13 cellular contexts compared by ENCODE assay signal in genomic region chr9:83976372-83976771, GRCh38. TPM values are rescaled to one million over a fixed set of nuclear protein-coding genes. Genes with fewer than 3 reads are reported as not detected.
DNase-seq lines count a peak whose midpoint lies in the region; ATAC-seq and TF ChIP-seq lines count a peak whose summit lies in the region.
"Had no signal": no experiment of that assay in that cellular context is flagged by ENCODE, and none has a peak within 500 bp of the region (broad histone marks: within the 10 kb centered on the region; RNA-seq: fewer than 3 reads in every experiment).

No MANE protein-coding gene starts in this region.

- ATAC-seq in activated CD8-positive, alpha-beta memory T cell treated with anti-CD3 and anti-CD28 coated beads, Interleukin-2, amount 10 ng/mL, durations not matched to agents 7 days and 5 days, result no peak
- ATAC-seq in central memory CD8-positive, alpha-beta T cell (replicated peaks; ENCODE audit: extremely low read depth, poor library complexity, severe bottlenecking), result no peak
- no peak for ATAC-seq in HG03354 (IDR thresholded peaks at IDR 0.05; ENCODE audit: poor library complexity, severe bottlenecking, unreplicated experiment)
- ATAC-seq: stimulated activated memory B cell treated with anti-CD40 and anti-IgM and Interleukin-4, amounts not matched to agents 10 μg/mL and 1 μg/mL and 100 μg/mL, for 72 hours had no signal

- H3K9me3 Mint-ChIP-seq in activated CD8-positive, alpha-beta memory T cell treated with anti-CD3 and anti-CD28 coated beads, Interleukin-2, amount 10 ng/mL, durations not matched to agents 7 days and 5 days (ENCODE audit: low read depth), result no peaks in the 10 kb centered on the region
- H3K9me3 Mint-ChIP-seq in central memory CD8-positive, alpha-beta T cell, result no peaks in the 10 kb centered on the region
- H3K9me3 Mint-ChIP-seq: stimulated activated memory B cell treated with anti-CD40 and anti-IgM and Interleukin-4, amounts not matched to agents 10 μg/mL and 1 μg/mL and 100 μg/mL, for 72 hours had no signal

- CTCF ChIA-PET in activated CD8-positive, alpha-beta memory T cell treated with anti-CD3 and anti-CD28 coated beads, Interleukin-2, amount 10 ng/mL, durations not matched to agents 7 days and 5 days (lab: Charles Lee), result interaction anchor here (0.6 kb wide), 1 partner anchor 44 kb away, joined by 3 read pairs; no protein-coding TSS in a partner anchor

- H3K4me3 Mint-ChIP-seq in activated CD8-positive, alpha-beta memory T cell treated with anti-CD3 and anti-CD28 coated beads, Interleukin-2, amount 10 ng/mL, durations not matched to agents 7 days and 5 days, result no peak overlapping the region
- peak overlapping the region; percentile 55 for H3K4me3 Mint-ChIP-seq in central memory CD8-positive, alpha-beta T cell
- H3K4me3 Mint-ChIP-seq: stimulated activated memory B cell treated with anti-CD40 and anti-IgM and Interleukin-4, amounts not matched to agents 10 μg/mL and 1 μg/mL and 100 μg/mL, for 72 hours had no signal

- peaks cover 74% of the 10 kb centered on the region for H3K36me3 Mint-ChIP-seq in activated CD8-positive, alpha-beta memory T cell treated with anti-CD3 and anti-CD28 coated beads, Interleukin-2, amount 10 ng/mL, durations not matched to agents 7 days and 5 days
- H3K36me3 Mint-ChIP-seq in central memory CD8-positive, alpha-beta T cell (ENCODE audit: insufficient read depth), result peaks cover 95% of the 10 kb centered on the region

- no peak for DNase-seq in activated CD8-positive, alpha-beta memory T cell treated with anti-CD3 and anti-CD28 coated beads, Interleukin-2, amount 10 ng/mL, durations not matched to agents 7 days and 5 days
- no peak for DNase-seq in activated CD8-positive, alpha-beta memory T cell treated with anti-CD3 and anti-CD28 coated beads, Interleukin-2, amount 50 U/mL, for 48 hours
- DNase-seq in central memory CD8-positive, alpha-beta T cell (ENCODE audit: low spot score in 2 of 2), result no peak
- DNase-seq in HK-2 (ENCODE audit: unreplicated experiment), result no peak
- no peak for DNase-seq in AG20443 (ENCODE audit: low spot score)
- DNase-seq: HCEC 1CT, NCI-H1092 treated with DMSO at 0.1 percent for 48 hours, NCI-H446 treated with DMSO at 0.1 percent for 48 hours had no signal

- H3K4me3 ChIP-seq in HUES64 (ENCODE audit: low read length), result peak overlapping the region; percentile 97; the same call in 1 of the 2 replicates
- no peak overlapping the region for H3K4me3 ChIP-seq in neutrophil (ENCODE audit: low read depth in 1 of 2, low read length in 1 of 2)
- H3K4me3 ChIP-seq: prostate gland had no signal

- peak overlapping the region; percentile 2 for H3K27ac Mint-ChIP-seq in activated CD8-positive, alpha-beta memory T cell treated with anti-CD3 and anti-CD28 coated beads, Interleukin-2, amount 10 ng/mL, durations not matched to agents 7 days and 5 days
- no peak overlapping the region for H3K27ac Mint-ChIP-seq in central memory CD8-positive, alpha-beta T cell (ENCODE audit: low read depth)
- H3K27ac Mint-ChIP-seq: stimulated activated memory B cell treated with anti-CD40 and anti-IgM and Interleukin-4, amounts not matched to agents 10 μg/mL and 1 μg/mL and 100 μg/mL, for 72 hours had no signal

- H3K27ac ChIP-seq in HUES64 (ENCODE audit: low read depth, low read length) (no peak overlapping the region), neutrophil (peak overlapping the region; percentile 7)
- H3K27ac ChIP-seq: prostate gland had no signal

- WGBS in HUES64, result 96% methylated on average over 2 of the region's 2 CpGs

- TF ChIP-seq CTCF in neutrophil (IDR thresholded peaks at IDR 0.05), result no peak

- H3K36me3 ChIP-seq in HUES64 (ENCODE audit: insufficient read depth, low read length) (peaks cover 78% of the 10 kb centered on the region), neutrophil (peaks cover 66% of the 10 kb centered on the region)

- H3K27me3 Mint-ChIP-seq in activated CD8-positive, alpha-beta memory T cell treated with anti-CD3 and anti-CD28 coated beads, Interleukin-2, amount 10 ng/mL, durations not matched to agents 7 days and 5 days, result no peaks in the 10 kb centered on the region
- no peaks in the 10 kb centered on the region for H3K27me3 Mint-ChIP-seq in central memory CD8-positive, alpha-beta T cell
- H3K27me3 Mint-ChIP-seq: stimulated activated memory B cell treated with anti-CD40 and anti-IgM and Interleukin-4, amounts not matched to agents 10 μg/mL and 1 μg/mL and 100 μg/mL, for 72 hours had no signal

- peaks cover 50% of the 10 kb centered on the region for H3K4me1 Mint-ChIP-seq in activated CD8-positive, alpha-beta memory T cell treated with anti-CD3 and anti-CD28 coated beads, Interleukin-2, amount 10 ng/mL, durations not matched to agents 7 days and 5 days
- H3K4me1 Mint-ChIP-seq in central memory CD8-positive, alpha-beta T cell, result peaks cover 66% of the 10 kb centered on the region

- H3K9ac ChIP-seq in HUES64 (ENCODE audit: low read depth, low read length), result no peak overlapping the region

- no peaks in the 10 kb centered on the region for H3K9me3 ChIP-seq in HUES64 (ENCODE audit: insufficient read depth, low read depth, low read length)
- H3K9me3 ChIP-seq in neutrophil, result peaks cover 5% of the 10 kb centered on the region
- H3K9me3 ChIP-seq: prostate gland had no signal

- H3K4me1 ChIP-seq in HUES64 (ENCODE audit: insufficient read depth, low read length), result peaks cover 13% of the 10 kb centered on the region; the same call in 1 of the 2 replicates
- H3K4me1 ChIP-seq in neutrophil (ENCODE audit: control insufficient read depth in 1 of 2, insufficient read depth in 1 of 2, low read depth in 1 of 2, low read length in 1 of 2), result peaks cover 28 to 35% of the 10 kb centered on the region in 2 experiments
- H3K4me1 ChIP-seq: prostate gland had no signal

- no peaks in the 10 kb centered on the region for H3K27me3 ChIP-seq in HUES64 (ENCODE audit: insufficient read depth, low read length)
- no peaks in the 10 kb centered on the region for H3K27me3 ChIP-seq in neutrophil

RNA-seq across cellular contexts. Expression of gene HNRNPK, which starts 3.6 kb away (rescaled TPM):
- 100 to 1,000 TPM; 550 to 781 TPM for total RNA-seq in activated CD8-positive, alpha-beta memory T cell treated with anti-CD3 and anti-CD28 coated beads, Interleukin-2, amount 10 ng/mL, durations not matched to agents 7 days and 5 days
- 747 TPM for polyA plus RNA-seq in HUES64 (2013, experiment 1 of 2)
- polyA plus RNA-seq in HUES64 (2013, experiment 2 of 2), result 693 TPM

RNA-seq across cellular contexts. Expression of gene RMI1, which starts 4.2 kb away (rescaled TPM):
- total RNA-seq in activated CD8-positive, alpha-beta memory T cell treated with anti-CD3 and anti-CD28 coated beads, Interleukin-2, amount 10 ng/mL, durations not matched to agents 7 days and 5 days, result 10 to 100 TPM; 24.9 to 25.5 TPM
- 29.8 TPM for polyA plus RNA-seq in HUES64 (2013, experiment 1 of 2)
- polyA plus RNA-seq in HUES64 (2013, experiment 2 of 2), result 31.2 TPM

RNA-seq across cellular contexts. Expression of gene KIF27, which starts 55.1 kb away (rescaled TPM):
- 1 to 10 TPM; 2.0 to 2.2 TPM for total RNA-seq in activated CD8-positive, alpha-beta memory T cell treated with anti-CD3 and anti-CD28 coated beads, Interleukin-2, amount 10 ng/mL, durations not matched to agents 7 days and 5 days
- 1.5 TPM for polyA plus RNA-seq in HUES64 (2013, experiment 1 of 2)
- 2.3 TPM for polyA plus RNA-seq in HUES64 (2013, experiment 2 of 2)
